In the genomic region with DNA sequence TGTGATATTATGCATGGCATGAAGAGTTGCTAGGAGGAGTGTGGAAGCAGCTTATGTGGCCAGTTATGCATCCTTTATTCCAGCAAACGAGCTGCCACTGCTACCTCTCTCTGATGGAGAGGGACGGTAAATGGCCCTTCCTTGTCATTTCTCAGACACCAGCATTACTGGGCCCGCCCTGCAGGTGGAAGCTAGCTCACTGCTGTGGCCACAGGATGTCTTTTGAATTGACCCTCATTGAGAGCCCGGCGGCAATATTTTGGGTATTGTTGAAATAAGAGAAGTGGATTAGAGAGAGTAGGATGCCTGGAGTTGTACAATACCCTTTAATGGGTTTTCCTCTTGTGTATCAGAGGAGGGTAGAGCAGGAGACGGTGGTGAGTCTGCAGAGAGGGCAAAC, we compare ENCODE assay signal across 1 cellular context.
TF ChIP-seq lines count a peak whose summit lies in the region.

No MANE protein-coding gene starts in this region.

TF ChIP-seq in IMR-90, 13 proteins besides CTCF, POLR2A, EP300 and RAD21 (continued from another document):
- TF ChIP-seq MAZ (IDR thresholded peaks at IDR 0.05; ENCODE audit: borderline replicate concordance, low read depth, low read length): no peak
TF ChIP-seq in IMR-90: peak in this region for 0.
